Comparison of ENCODE assay signal across 8 cellular contexts in the genomic region with DNA sequence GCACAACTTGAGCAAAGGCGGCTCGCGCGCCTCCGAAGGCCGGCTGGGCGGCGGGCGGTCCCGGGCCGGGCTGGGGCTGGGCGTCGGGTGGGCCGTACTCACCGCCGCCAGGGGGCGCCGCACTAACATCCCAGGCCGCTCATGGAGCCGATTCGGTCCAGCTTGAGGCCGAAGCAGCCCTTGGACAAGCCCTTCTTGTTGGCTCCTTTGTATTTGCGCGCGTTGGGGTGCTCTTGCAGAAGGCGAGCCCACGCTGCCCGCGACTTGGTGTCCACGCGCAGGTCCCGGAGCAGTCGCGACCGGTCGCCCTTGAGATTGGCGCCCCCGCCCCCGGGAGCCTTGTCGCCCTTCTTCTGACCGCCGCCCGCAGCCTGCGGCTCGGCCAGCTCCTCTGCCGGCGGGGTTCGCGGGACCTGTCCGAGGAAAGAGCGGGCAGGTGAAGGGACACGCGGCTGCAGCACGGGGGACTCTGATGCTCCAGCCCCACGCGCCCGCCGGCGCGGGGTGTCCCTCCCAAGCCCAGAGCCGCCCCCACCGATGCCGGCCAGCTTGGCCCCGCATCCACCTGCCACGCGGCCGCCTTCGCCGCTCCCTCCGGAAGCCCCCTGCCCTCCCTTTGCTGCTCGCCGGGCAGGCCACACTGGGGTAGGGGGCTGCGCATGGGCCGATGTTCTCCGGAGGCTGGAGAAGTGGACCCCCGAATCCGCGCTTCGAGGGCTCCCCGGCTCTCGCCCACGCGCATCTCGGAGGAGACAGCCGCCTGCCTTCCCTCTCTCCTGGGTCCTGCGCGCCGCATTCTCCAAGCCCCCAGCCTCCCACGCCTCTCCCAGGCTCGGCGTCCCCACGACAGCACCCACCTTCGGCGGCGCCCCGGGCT. TPM values are rescaled to one million over a fixed set of nuclear protein-coding genes. Genes with fewer than 3 reads are reported as not detected.
DNase-seq lines count a peak whose midpoint lies in the region; ATAC-seq and TF ChIP-seq lines count a peak whose summit lies in the region.

No MANE protein-coding gene starts in this region.

- H3K27me3 ChIP-seq in CD4-positive, alpha-beta T cell (ENCODE audit: control insufficient read depth, insufficient read depth, low read length) = peaks cover 58% of the 10 kb centered on the region
- peaks cover 48% of the 10 kb centered on the region for H3K27me3 ChIP-seq in H7 (ENCODE audit: control insufficient read depth, insufficient read depth, low read length)
- H3K27me3 ChIP-seq in duodenal mucosa (ENCODE audit: control insufficient read depth in 1 of 2, insufficient read depth in 2 of 2, low read length in 2 of 2) = peaks cover 53 to 60% of the 10 kb centered on the region in 2 donors

- H3K27me3 Mint-ChIP-seq in CD4-positive, alpha-beta T cell = peaks cover 55% of the 10 kb centered on the region
- peaks cover 54% of the 10 kb centered on the region for H3K27me3 Mint-ChIP-seq in activated CD4-positive, alpha-beta memory T cell treated with anti-CD3 and anti-CD28 coated beads for 36 hours

- no peaks in the 10 kb centered on the region for H3K9me3 ChIP-seq in CD4-positive, alpha-beta T cell (ENCODE audit: control insufficient read depth, low read length)
- H3K9me3 ChIP-seq in duodenal mucosa (ENCODE audit: control insufficient read depth in 1 of 2, low read length in 2 of 2) = no peaks in the 10 kb centered on the region

- H3K27ac Mint-ChIP-seq in CD4-positive, alpha-beta T cell = no peak overlapping the region
- H3K27ac Mint-ChIP-seq in activated CD4-positive, alpha-beta memory T cell treated with anti-CD3 and anti-CD28 coated beads for 36 hours = no peak overlapping the region

- TF ChIP-seq CTCF in CD4-positive, alpha-beta T cell (IDR thresholded peaks at IDR 0.05) = peak; percentile 80
- TF ChIP-seq CTCF in lower leg skin (IDR thresholded peaks at IDR 0.05) = no peak

- POLR2A ChIA-PET in CD4-positive, alpha-beta T cell (lab: Charles Lee) = no interaction called here
- POLR2A ChIA-PET in activated CD4-positive, alpha-beta memory T cell treated with anti-CD3 and anti-CD28 coated beads for 36 hours (lab: Charles Lee) = no interaction called here

- no peak overlapping the region for H3K27ac ChIP-seq in CD4-positive, alpha-beta T cell (ENCODE audit: low read depth, low read length)
- no peak overlapping the region for H3K27ac ChIP-seq in duodenal mucosa (ENCODE audit: low read depth, low read length)

- no peak overlapping the region for H3K4me3 Mint-ChIP-seq in CD4-positive, alpha-beta T cell
- peak overlapping the region; percentile 26 for H3K4me3 Mint-ChIP-seq in activated CD4-positive, alpha-beta memory T cell treated with anti-CD3 and anti-CD28 coated beads for 36 hours

- peak; percentile 43 to 75 (median 60) for DNase-seq in CD4-positive, alpha-beta T cell
- DNase-seq in H7 (peak; percentile 97), NCI-H460 (ENCODE audit: extremely low read depth, low read depth) (peak; percentile 76), lower leg skin (ENCODE audit: low spot score in 2 of 2) (peak; percentile 50 to 95)
- DNase-seq in activated CD4-positive, alpha-beta memory T cell treated with anti-CD3 and anti-CD28 coated beads for 36 hours = peak; percentile 75
- DNase-seq in stimulated activated CD4-positive, alpha-beta T cell treated with anti-CD3 and anti-CD28 coated beads, Interleukin-2, amount 100 ng/mL, for 48 hours = peak; percentile 70 to 79

- CTCF ChIA-PET in CD4-positive, alpha-beta T cell (lab: Charles Lee) = interaction anchor here (1.0 kb wide), 1 partner anchor 401 kb away, joined by 5 read pairs; no protein-coding TSS in a partner anchor
- CTCF ChIA-PET in activated CD4-positive, alpha-beta memory T cell treated with anti-CD3 and anti-CD28 coated beads for 36 hours (lab: Charles Lee) = interaction anchor here (0.6 to 8.6 kb wide), 27 partner anchors 10 to 514 kb away, joined by 3 to 127 read pairs (median 4); a partner anchor contains a TSS

- 1 to 3% methylated on average over 40 to 87 of the region's 96 CpGs for WGBS in lower leg skin, 2 donors

- no peak overlapping the region for H3K9ac ChIP-seq in duodenal mucosa (ENCODE audit: low read depth in 1 of 2, low read length in 2 of 2)

- ATAC-seq in CD4-positive, alpha-beta T cell (ENCODE audit: poor library complexity) = peak; percentile 47
- ATAC-seq in GM18517 (IDR thresholded peaks at IDR 0.05; ENCODE audit: unreplicated experiment) = no peak

- intact Hi-C loops in CD4-positive, alpha-beta T cell (cut with DNase I, micrococcal nuclease) = loop anchor here (1.0 to 10.0 kb wide), 5 partner anchors 215 to 599 kb away; a partner anchor contains a TSS
- intact Hi-C loops in activated CD4-positive, alpha-beta memory T cell treated with anti-CD3 and anti-CD28 coated beads for 36 hours (cut with micrococcal nuclease) = loop anchor here (1.0 to 5.0 kb wide), 4 partner anchors 213 to 402 kb away; no protein-coding TSS in a partner anchor
- intact Hi-C loops in lower leg skin (cut with DNase I; ENCODE audit: low total_unique reads) = loop anchor here (5.0 kb wide), 2 partner anchors 212 to 402 kb away; no protein-coding TSS in a partner anchor

- H3K4me3 ChIP-seq in H7 (ENCODE audit: insufficient read depth, low read depth, low read length) = peak overlapping the region; percentile 60
- peak overlapping the region; percentile 50 to 65 for H3K4me3 ChIP-seq in duodenal mucosa (ENCODE audit: low read depth in 1 of 2, low read length in 2 of 2)
- H3K4me3 ChIP-seq in lower leg skin (ENCODE audit: low read depth, poor library complexity, severe bottlenecking) = peak overlapping the region; percentile 21

- no peaks in the 10 kb centered on the region for H3K9me3 Mint-ChIP-seq in CD4-positive, alpha-beta T cell
- no peaks in the 10 kb centered on the region for H3K9me3 Mint-ChIP-seq in activated CD4-positive, alpha-beta memory T cell treated with anti-CD3 and anti-CD28 coated beads for 36 hours

- no peaks in the 10 kb centered on the region for H3K36me3 Mint-ChIP-seq in CD4-positive, alpha-beta T cell (ENCODE audit: low read depth)
- no peaks in the 10 kb centered on the region for H3K36me3 Mint-ChIP-seq in activated CD4-positive, alpha-beta memory T cell treated with anti-CD3 and anti-CD28 coated beads for 36 hours

- no peak for TF ChIP-seq POLR2A in lower leg skin (IDR thresholded peaks at IDR 0.05)

- H3K4me1 ChIP-seq in duodenal mucosa (ENCODE audit: control insufficient read depth in 1 of 2, insufficient read depth in 2 of 2, low read length in 2 of 2) = peaks cover 3 to 20% of the 10 kb centered on the region in 2 donors

- H3K36me3 ChIP-seq in H7 (replicated peaks; ENCODE audit: control insufficient read depth, insufficient read depth, low read length) (no peaks in the 10 kb centered on the region), duodenal mucosa (ENCODE audit: control insufficient read depth in 1 of 2, insufficient read depth in 2 of 2, low read length in 2 of 2) (no peaks in the 10 kb centered on the region)

- peaks cover 6% of the 10 kb centered on the region for H3K4me1 Mint-ChIP-seq in CD4-positive, alpha-beta T cell (ENCODE audit: low read depth)
- H3K4me1 Mint-ChIP-seq in activated CD4-positive, alpha-beta memory T cell treated with anti-CD3 and anti-CD28 coated beads for 36 hours (ENCODE audit: low read depth) = peaks cover 10% of the 10 kb centered on the region

RNA-seq across cellular contexts. Expression of a gene that starts 0.7 kb away (rescaled TPM):
- under 1 TPM in 1 of 2 experiments, not detected in 1; 0.34 TPM for total RNA-seq in CD4-positive, alpha-beta T cell
- total RNA-seq in H7 (2014; rRNA removed; shearing (Covaris generic)) = 0.18 and 1.1 TPM in 2 replicates
- not detected in 2 replicates for total RNA-seq in NCI-H460 (2014; rRNA removed; shearing (Covaris generic))
- not detected in 2 replicates for polyA plus RNA-seq in NCI-H460 (2014; cell fraction: nucleus; rRNA removed)
- under 1 TPM in 1 of 2 experiments, not detected in 1; 0.22 TPM for total RNA-seq in activated CD4-positive, alpha-beta memory T cell treated with anti-CD3 and anti-CD28 coated beads for 36 hours
- not detected for total RNA-seq in lower leg skin

RNA-seq across cellular contexts. Expression of a gene that starts 36.0 kb away (rescaled TPM):
- total RNA-seq in CD4-positive, alpha-beta T cell = 10 to 100 TPM; 59.8 to 62.9 TPM
- 22.7 and 26.5 TPM in 2 replicates for total RNA-seq in H7 (2014; rRNA removed; shearing (Covaris generic))
- total RNA-seq in NCI-H460 (2014; rRNA removed; shearing (Covaris generic)) = 23.1 and 26.0 TPM in 2 replicates
- polyA plus RNA-seq in NCI-H460 (2014; cell fraction: nucleus; rRNA removed) = 43.1 and 54.3 TPM in 2 replicates
- total RNA-seq in activated CD4-positive, alpha-beta memory T cell treated with anti-CD3 and anti-CD28 coated beads for 36 hours = 10 to 100 TPM; 20.5 to 25.7 TPM
- 10 to 100 TPM; 26.4 to 39.0 (median 34.4) TPM for total RNA-seq in lower leg skin
